In the genomic region with DNA sequence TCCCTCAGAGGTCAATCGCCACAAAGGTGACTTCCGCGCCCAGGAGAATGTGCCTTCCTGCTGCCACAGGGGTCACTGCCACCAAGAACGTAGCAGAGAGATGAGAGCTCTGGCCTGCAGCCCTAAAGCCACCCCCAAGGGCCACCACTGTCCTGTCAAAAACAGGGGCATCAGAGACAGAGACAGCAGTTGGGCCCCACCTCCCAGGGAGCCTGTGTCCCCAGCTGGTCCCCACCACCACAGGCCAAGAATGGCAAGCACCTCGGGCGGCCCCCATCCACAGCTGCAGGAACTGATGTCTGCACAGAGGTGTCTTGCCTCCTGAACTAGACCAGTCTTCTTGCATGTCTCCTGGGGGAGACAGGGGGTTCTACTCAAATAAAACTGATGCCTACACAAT, we compare ENCODE assay signal across 33 cellular contexts. TPM values are rescaled to one million over a fixed set of nuclear protein-coding genes. Genes with fewer than 3 reads are reported as not detected.
"Had no signal": no experiment of that assay in that cellular context is flagged by ENCODE, and none has a peak within 500 bp of the region (broad histone marks: within the 10 kb centered on the region; RNA-seq: fewer than 3 reads in every experiment).

No MANE protein-coding gene starts in this region.

- H3K9me3 Mint-ChIP-seq: activated T-helper 1 cell treated with anti-CD3 and anti-CD28 coated beads, Interleukin-12 subunit alpha, Interleukin-12 subunit beta, Interleukin-2, Interleukin-4 antibody, amounts not matched to agents 30 ng/mL and 10 ng/mL and 1 ng/mL, durations not matched to agents 14 hours and 24 hours and 36 hours; central memory CD8-positive, alpha-beta T cell; T-helper 2 cell treated with Interferon-gamma antibody and Interleukin-4, amounts not matched to agents 5 μg/mL and 100 μg/mL, for 36 hours; WTC11 had no signal

- H3K4me3 Mint-ChIP-seq: activated naive CD4-positive, alpha-beta T cell treated with anti-CD3 and anti-CD28 coated beads, Interleukin-2, amount 50 U/mL, for 24 hours; activated T-helper 1 cell treated with anti-CD3 and anti-CD28 coated beads, Interleukin-12 subunit alpha, Interleukin-12 subunit beta, Interleukin-2, Interleukin-4 antibody, amounts not matched to agents 30 ng/mL and 10 ng/mL and 1 ng/mL, durations not matched to agents 14 hours and 24 hours and 36 hours; central memory CD8-positive, alpha-beta T cell; T-helper 2 cell treated with Interferon-gamma antibody and Interleukin-4, amounts not matched to agents 5 μg/mL and 100 μg/mL, for 36 hours; WTC11 had no signal

- H3K36me3 ChIP-seq: ascending aorta, MG63, Peyer's patch, SJSA1 had no signal

- ATAC-seq: body of pancreas, SK-N-SH treated with all-trans-retinoic acid at 6 μM for 48 hours, WTC11 had no signal

- H3K27ac Mint-ChIP-seq: activated naive CD4-positive, alpha-beta T cell treated with anti-CD3 and anti-CD28 coated beads, Interleukin-2, amount 50 U/mL, for 24 hours; activated T-helper 1 cell treated with anti-CD3 and anti-CD28 coated beads, Interleukin-12 subunit alpha, Interleukin-12 subunit beta, Interleukin-2, Interleukin-4 antibody, amounts not matched to agents 30 ng/mL and 10 ng/mL and 1 ng/mL, durations not matched to agents 14 hours and 24 hours and 36 hours; T-helper 2 cell treated with Interferon-gamma antibody and Interleukin-4, amounts not matched to agents 5 μg/mL and 100 μg/mL, for 36 hours; WTC11 had no signal

- H3K9me3 ChIP-seq: ascending aorta, body of pancreas, MG63, Peyer's patch, SJSA1 had no signal

- H3K4me3 ChIP-seq: ascending aorta, body of pancreas, MG63, Peyer's patch, SJSA1 had no signal

- H3K27me3 ChIP-seq: ascending aorta, body of pancreas, MG63, Peyer's patch, SJSA1 had no signal

- DNase-seq: activated CD4-positive, alpha-beta T cell treated with anti-CD3 and anti-CD28 coated beads for 48 hours; activated CD4-positive, alpha-beta T cell treated with anti-CD3 and anti-CD28 coated beads, Interleukin-2, amount 50 U/mL, for 4 hours; activated CD4-positive, CD25-positive, alpha-beta regulatory T cell treated with anti-CD3 and anti-CD28 coated beads, Interleukin-2, amount 50 U/mL, for 72 hours; activated effector memory CD4-positive, alpha-beta T cell treated with Interleukin-2 at 50 U/mL for 16 hours; activated naive CD4-positive, alpha-beta T cell; amniotic stem cell; body of pancreas; MG63; MV-4-11; NCI-H1092 treated with DMSO at 0.1 percent for 48 hours; NCI-H1417 treated with DMSO at 0.1 percent for 48 hours; NCI-H1694; NCI-H2029; NCI-H2107; NCI-H2171 treated with DMSO at 0.1 percent for 48 hours; NCI-H345; NCI-H510A treated with DMSO at 0.1 percent for 48 hours; NCI-H69; SHP77; SW 1271 had no signal

- H3K36me3 Mint-ChIP-seq: activated naive CD4-positive, alpha-beta T cell treated with anti-CD3 and anti-CD28 coated beads, Interleukin-2, amount 50 U/mL, for 24 hours; WTC11 had no signal

- H3K27me3 Mint-ChIP-seq: activated naive CD4-positive, alpha-beta T cell treated with anti-CD3 and anti-CD28 coated beads, Interleukin-2, amount 50 U/mL, for 24 hours had no signal

- H3K4me1 ChIP-seq: ascending aorta, body of pancreas, Peyer's patch, SJSA1 had no signal

- H3K27ac ChIP-seq: ascending aorta, body of pancreas, Peyer's patch, RWPE1, SJSA1 had no signal

- H3K4me1 Mint-ChIP-seq: activated naive CD4-positive, alpha-beta T cell treated with anti-CD3 and anti-CD28 coated beads, Interleukin-2, amount 50 U/mL, for 24 hours; central memory CD8-positive, alpha-beta T cell had no signal

RNA-seq across cellular contexts. Expression of a gene that starts 5.8 kb away (rescaled TPM):
- total RNA-seq: activated CD8-positive, alpha-beta memory T cell treated with anti-CD3 and anti-CD28 coated beads for 36 hours; activated T-helper 1 cell treated with anti-CD3 and anti-CD28 coated beads, Interleukin-12 subunit alpha, Interleukin-12 subunit beta, Interleukin-2, Interleukin-4 antibody, amounts not matched to agents 30 ng/mL and 10 ng/mL and 1 ng/mL, durations not matched to agents 14 hours and 24 hours and 36 hours; ascending aorta; body of pancreas; bronchial epithelial cell; Peyer's patch; T-helper 1 cell treated with Interleukin-12 subunit alpha and Interleukin-12 subunit beta and Interleukin-4 antibody, amounts not matched to agents 30 ng/mL and 1 ng/mL, for 36 hours had no signal

RNA-seq across cellular contexts. Expression of a gene that starts 29.3 kb away (rescaled TPM):
- total RNA-seq: activated CD8-positive, alpha-beta memory T cell treated with anti-CD3 and anti-CD28 coated beads for 36 hours; activated T-helper 1 cell treated with anti-CD3 and anti-CD28 coated beads, Interleukin-12 subunit alpha, Interleukin-12 subunit beta, Interleukin-2, Interleukin-4 antibody, amounts not matched to agents 30 ng/mL and 10 ng/mL and 1 ng/mL, durations not matched to agents 14 hours and 24 hours and 36 hours; ascending aorta; body of pancreas; bronchial epithelial cell; Peyer's patch; SJSA1; T-helper 1 cell treated with Interleukin-12 subunit alpha and Interleukin-12 subunit beta and Interleukin-4 antibody, amounts not matched to agents 30 ng/mL and 1 ng/mL, for 36 hours; WTC11 had no signal
